ENCODE assay signal across 8 cellular contexts in genomic region chr20:41072099-41072798, GRCh38. TPM values are rescaled to one million over a fixed set of nuclear protein-coding genes. Genes with fewer than 3 reads are reported as not detected.
DNase-seq lines count a peak whose midpoint lies in the region; FAIRE-seq and TF ChIP-seq lines count a peak whose summit lies in the region.

No MANE protein-coding gene starts in this region.

- TF ChIP-seq CTCF in suprapubic skin (IDR thresholded peaks at IDR 0.05) (no peak), neural progenitor cell (IDR thresholded peaks at IDR 0.05) (no peak)

- H3F3A ChIP-seq in neural progenitor cell (ENCODE audit: low read depth), result peaks cover 6% of the 10 kb centered on the region

- in situ Hi-C loops in HAP-1 (cut with MboI; ENCODE audit: low sequenced_read_pairs), result no loop called here

- TF ChIP-seq EP300 in suprapubic skin (IDR thresholded peaks at IDR 0.05), result no peak

- DNase-seq in H54 (ENCODE audit: insufficient read length, low spot score), result no peak
- peak; percentile 25 for DNase-seq in UCSD-AML1 (lab: John Stamatoyannopoulos, UW; ENCODE audit: unreplicated experiment)
- DNase-seq in fibroblast of the conjunctiva (ENCODE audit: low read depth), result peak; percentile 79
- DNase-seq in skeletal muscle cell (ENCODE audit: low read depth), result peak; percentile 67
- DNase-seq in stimulated activated CD4-positive, alpha-beta T cell treated with anti-CD3 and anti-CD28 coated beads, Interleukin-2, amount 100 ng/mL, for 24 hours, result no peak
- DNase-seq in suprapubic skin (ENCODE audit: low spot score in 2 of 2), result no peak
- DNase-seq in HAP-1 (ENCODE audit: low spot score in 2 of 2), result no peak
- DNase-seq in neural progenitor cell (ENCODE audit: low spot score), result no peak

- FAIRE-seq in H54 (lab: Jason Lieb, UNC), result peak; percentile 84

- H3K9me3 ChIP-seq in suprapubic skin, result no peaks in the 10 kb centered on the region
- H3K9me3 ChIP-seq in HAP-1, result no peaks in the 10 kb centered on the region
- H3K9me3 ChIP-seq in neural progenitor cell (ENCODE audit: low read depth), result no peaks in the 10 kb centered on the region

- 4% methylated on average over 3 of the region's 3 CpGs for WGBS in suprapubic skin

- no peak overlapping the region for H3K4me2 ChIP-seq in neural progenitor cell

- no peak overlapping the region for H3K27ac Mint-ChIP-seq in neural progenitor cell

- peaks cover 4% of the 10 kb centered on the region for H3K36me3 ChIP-seq in suprapubic skin
- H3K36me3 ChIP-seq in HAP-1 (replicated peaks), result peaks cover 34% of the 10 kb centered on the region
- peaks cover 4% of the 10 kb centered on the region for H3K36me3 ChIP-seq in neural progenitor cell

- H3K27me3 Mint-ChIP-seq in neural progenitor cell (ENCODE audit: insufficient read depth, low read depth), result no peaks in the 10 kb centered on the region

- no peak overlapping the region for H3K27ac ChIP-seq in suprapubic skin
- H3K27ac ChIP-seq in neural progenitor cell, result no peak overlapping the region

- peaks cover 25% of the 10 kb centered on the region for H3K36me3 Mint-ChIP-seq in neural progenitor cell

- no peak overlapping the region for H3K4me3 Mint-ChIP-seq in neural progenitor cell

- H3K4me1 ChIP-seq in suprapubic skin (peaks cover 33% of the 10 kb centered on the region), HAP-1 (peaks cover 3% of the 10 kb centered on the region; the same call in 1 of the 2 replicates), neural progenitor cell (peaks cover 17% of the 10 kb centered on the region)

- H4K20me1 ChIP-seq in neural progenitor cell (ENCODE audit: low read depth), result peaks cover 65% of the 10 kb centered on the region

- H2AFZ ChIP-seq in neural progenitor cell (replicated peaks), result no peak overlapping the region

- H3K27me3 ChIP-seq in suprapubic skin (no peaks in the 10 kb centered on the region), HAP-1 (ENCODE audit: low read depth) (no peaks in the 10 kb centered on the region), neural progenitor cell (no peaks in the 10 kb centered on the region)

- no peaks in the 10 kb centered on the region for H3K9me3 Mint-ChIP-seq in neural progenitor cell

- no peak overlapping the region for H3K4me3 ChIP-seq in skeletal muscle cell (ENCODE audit: low read depth, low read length)
- no peak overlapping the region for H3K4me3 ChIP-seq in suprapubic skin
- H3K4me3 ChIP-seq in HAP-1, result no peak overlapping the region
- no peak overlapping the region for H3K4me3 ChIP-seq in neural progenitor cell

- H3K9ac ChIP-seq in neural progenitor cell, result no peak overlapping the region

- TF ChIP-seq POLR2A in H54 (IDR thresholded peaks at IDR 0.05; ENCODE audit: low read depth, low read length) (no peak), suprapubic skin (IDR thresholded peaks at IDR 0.05) (no peak)

- H3K79me2 ChIP-seq in neural progenitor cell (ENCODE audit: low read depth), result peaks cover 100% of the 10 kb centered on the region

- no peaks in the 10 kb centered on the region for H3K4me1 Mint-ChIP-seq in neural progenitor cell

RNA-seq across cellular contexts. Expression of gene TOP1, which starts 43.6 kb away (rescaled TPM):
- total RNA-seq in suprapubic skin, result 10 to 100 TPM; 25.8 to 32.6 (median 32.0) TPM
- total RNA-seq in neural progenitor cell (ENCODE audit: low replicate concordance), result 31.6 and 58.9 TPM in 2 replicates

Comparison
In these comparisons a context has a peak if more than half of its experiments do, and no peak if none do; other contexts are left out.
1. DNase-seq: peak in UCSD-AML1 (single experiment), fibroblast of the conjunctiva (single experiment) and skeletal muscle cell (single experiment); none in H54 (single experiment), stimulated activated CD4-positive, alpha-beta T cell treated with anti-CD3 and anti-CD28 coated beads, Interleukin-2, amount 100 ng/mL, for 24 hours (0 of 2), suprapubic skin (0 of 2), HAP-1 (0 of 2) and neural progenitor cell (single experiment).